1 cellular context compared by ENCODE assay signal in the genomic region with DNA sequence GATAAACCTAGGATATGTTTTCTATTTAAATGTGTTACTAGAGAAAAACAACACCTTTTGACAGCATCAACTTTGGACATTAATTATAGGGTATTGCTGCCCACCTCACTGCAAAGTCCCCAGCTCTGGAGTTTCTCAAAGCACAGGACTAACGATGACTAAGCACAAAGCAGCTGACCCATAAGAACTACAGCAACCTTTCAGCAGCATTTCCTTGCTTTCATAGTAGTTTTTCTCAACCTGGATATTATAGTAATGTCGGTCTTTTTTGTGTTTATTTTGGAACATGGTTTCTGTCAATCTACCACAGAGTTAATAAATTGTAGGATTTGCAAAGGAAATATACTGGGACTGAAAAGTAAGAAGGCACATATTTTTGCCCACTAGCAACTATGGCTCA.
TF ChIP-seq lines count a peak whose summit lies in the region.

No MANE protein-coding gene starts in this region.

TF ChIP-seq in K562, 482 proteins besides CTCF, POLR2A, EP300 and RAD21:
- TF ChIP-seq FOXA1 (IDR thresholded peaks at IDR 0.05; ENCODE audit: borderline replicate concordance) (no peak), NFE2L1 (tag; IDR thresholded peaks at IDR 0.05; ENCODE audit: borderline replicate concordance, low read depth) (peak; percentile 27; the same call in 1 of the 2 replicates), SRSF9 (IDR thresholded peaks at IDR 0.05; ENCODE audit: borderline replicate concordance, low read depth, low read length) (no peak), MAFF (IDR thresholded peaks at IDR 0.05; ENCODE audit: low read length) (peak; percentile 62), NFE2 (IDR thresholded peaks at IDR 0.05; ENCODE audit: low read depth) (peak; percentile 72), ZNF316 (IDR thresholded peaks at IDR 0.05) (peak; percentile 77), C11orf30 (IDR thresholded peaks at IDR 0.05; ENCODE audit: low read depth) (peak; percentile 76), MAFG (tag; conservative IDR thresholded peaks at IDR 0.05) (peak; percentile 74)
- TF ChIP-seq, protein P1, sequence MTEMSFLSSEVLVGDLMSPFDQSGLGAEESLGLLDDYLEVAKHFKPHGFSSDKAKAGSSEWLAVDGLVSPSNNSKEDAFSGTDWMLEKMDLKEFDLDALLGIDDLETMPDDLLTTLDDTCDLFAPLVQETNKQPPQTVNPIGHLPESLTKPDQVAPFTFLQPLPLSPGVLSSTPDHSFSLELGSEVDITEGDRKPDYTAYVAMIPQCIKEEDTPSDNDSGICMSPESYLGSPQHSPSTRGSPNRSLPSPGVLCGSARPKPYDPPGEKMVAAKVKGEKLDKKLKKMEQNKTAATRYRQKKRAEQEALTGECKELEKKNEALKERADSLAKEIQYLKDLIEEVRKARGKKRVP (CRISPR knock-in tag; IDR thresholded peaks at IDR 0.05) = no peak
